8 cellular contexts compared by ENCODE assay signal in genomic region chr7:45920543-45921380, GRCh38. TPM values are rescaled to one million over a fixed set of nuclear protein-coding genes. Genes with fewer than 3 reads are reported as not detected.
A peak's percentile ranks its signal among the peaks of the same experiment; 100 is the strongest.
DNase-seq lines count a peak whose midpoint lies in the region; ATAC-seq and TF ChIP-seq lines count a peak whose summit lies in the region.

TSS of gene IGFBP3 (minus strand) at chr7:45921272. CDS start at chr7:45921140, 132 bp downstream.

- no peak within 1 kb of the TSS for H3K9ac ChIP-seq in iPS-18a (ENCODE audit: low read length)

- ATAC-seq in GM21528 (IDR thresholded peaks at IDR 0.05; ENCODE audit: low FRiP score, unreplicated experiment) (no peak), GM21526 (IDR thresholded peaks at IDR 0.05; ENCODE audit: low FRiP score, unreplicated experiment) (no peak)

- 1% methylated on average over 109 of the region's 109 CpGs for WGBS in sigmoid colon, 2 donors

- in situ Hi-C loops in brain microvascular endothelial cell (cut with HindIII; ENCODE audit: low pct_ligation_motif_present, low sequenced_read_pairs) = loop anchor here (25.0 kb wide), 1 partner anchor 442 kb away; no protein-coding TSS in a partner anchor

- H3K9me3 ChIP-seq in iPS-18a (ENCODE audit: control insufficient read depth, low read depth, low read length) (no peaks in the 10 kb centered on the region), sigmoid colon (no peaks in the 10 kb centered on the region)

- TF ChIP-seq POLR2A in sigmoid colon (IDR thresholded peaks at IDR 0.05) = no peak

- no peaks in the 10 kb centered on the region for H3K27me3 ChIP-seq in brain microvascular endothelial cell (replicated peaks)
- H3K27me3 ChIP-seq in iPS-18a (ENCODE audit: control insufficient read depth, insufficient read depth, low read length) = peaks cover 61% of the 10 kb centered on the region
- peaks cover 6 to 42% (median 12%) of the 10 kb centered on the region in 3 donors for H3K27me3 ChIP-seq in sigmoid colon

- no peak for TF ChIP-seq EP300 in sigmoid colon (IDR thresholded peaks at IDR 0.05)

- intact Hi-C loops in sigmoid colon (cut with DNase I) = loop anchor here (10.0 kb wide), 1 partner anchor 1014 kb away; no protein-coding TSS in a partner anchor

- H3K4me3 ChIP-seq in brain microvascular endothelial cell (ENCODE audit: low read depth, low read length) = peak within 1 kb of the TSS; percentile 56
- peak within 1 kb of the TSS; percentile 66 for H3K4me3 ChIP-seq in iPS-18a (ENCODE audit: low read length)
- peak within 1 kb of the TSS; percentile 26 to 66 (median 52) for H3K4me3 ChIP-seq in sigmoid colon

- TF ChIP-seq CTCF in brain microvascular endothelial cell (IDR thresholded peaks at IDR 0.05; ENCODE audit: low read depth, low read length, missing control alignments) (no peak), sigmoid colon (IDR thresholded peaks at IDR 0.05) (no peak)

- peaks cover 23% of the 10 kb centered on the region for H3K4me1 ChIP-seq in iPS-18a (ENCODE audit: control insufficient read depth, low read depth, low read length)
- H3K4me1 ChIP-seq in sigmoid colon = peaks cover 0 to 60% (median 53%) of the 10 kb centered on the region in 4 donors

- H3K36me3 ChIP-seq in brain microvascular endothelial cell (replicated peaks) = peaks cover 14% of the 10 kb centered on the region
- H3K36me3 ChIP-seq in iPS-18a (ENCODE audit: control insufficient read depth, low read depth, low read length) = no peaks in the 10 kb centered on the region
- peaks cover 0 to 11% (median 3%) of the 10 kb centered on the region in 4 donors for H3K36me3 ChIP-seq in sigmoid colon

- H3K27ac ChIP-seq in brain microvascular endothelial cell (peak within 1 kb of the TSS; percentile 1), iPS-18a (ENCODE audit: low read length) (no peak within 1 kb of the TSS), sigmoid colon (peak within 1 kb of the TSS in 3 of 4 donors; percentile 52 to 81 (median 55))

- DNase-seq in NCI-H2029 (lab: John Stamatoyannopoulos, UW) (peak; percentile 69), NCI-H2029 treated with DMSO at 0.1 percent for 48 hours (lab: John Stamatoyannopoulos, UW) (no peak), NCI-H69 (lab: John Stamatoyannopoulos, UW) (peak; percentile 75), brain microvascular endothelial cell (no peak), sigmoid colon (no peak)

RNA-seq across cellular contexts. Expression of gene IGFBP3, which starts in this region (rescaled TPM):
- total RNA-seq in sigmoid colon = 100 to 1,000 TPM in 3 of 4 donors, 10 to 100 TPM in 1; 54.0 to 330 (median 177) TPM
- polyA plus RNA-seq in sigmoid colon = 10 to 100 TPM in 1 of 3 donors, 1 to 10 TPM in 2; 4.8 to 44.9 (median 5.3) TPM

Comparison
In these comparisons a context has a peak if more than half of its experiments do, and no peak if none do; other contexts are left out.
1. DNase-seq: peak in NCI-H2029 (single experiment) and NCI-H69 (single experiment); none in NCI-H2029 treated with DMSO at 0.1 percent for 48 hours (single experiment), brain microvascular endothelial cell (single experiment) and sigmoid colon (single experiment).
2. Peak in every context shown above with its lines, with median percentiles within 50 percentile points of each other: H3K4me3 ChIP-seq.